ENCODE assay signal across 24 cellular contexts in the genomic region with DNA sequence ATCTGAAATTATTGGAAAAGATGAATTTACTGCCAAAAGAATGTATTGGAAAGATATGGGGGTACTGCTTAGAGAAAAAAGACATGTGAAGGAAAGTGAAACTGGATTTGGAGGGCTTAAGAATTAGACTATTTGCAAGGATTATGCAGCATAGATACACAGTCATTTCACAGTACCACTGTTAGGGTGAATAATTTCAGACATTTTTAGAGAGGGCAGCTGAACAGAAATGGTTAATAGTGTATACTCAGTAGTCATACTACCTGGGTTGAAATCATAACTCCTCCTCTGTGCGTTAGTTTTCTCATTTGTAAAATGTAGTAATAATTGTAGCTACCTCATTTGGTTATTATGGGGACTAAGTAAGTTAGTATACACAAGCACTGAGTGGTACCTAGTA.
DNase-seq lines count a peak whose midpoint lies in the region; ATAC-seq lines count a peak whose summit lies in the region.
"Had no signal": no experiment of that assay in that cellular context is flagged by ENCODE, and none has a peak within 500 bp of the region (broad histone marks: within the 10 kb centered on the region; RNA-seq: fewer than 3 reads in every experiment).

No MANE protein-coding gene starts in this region.

- H3K4me1 Mint-ChIP-seq in stimulated activated effector memory CD8-positive, alpha-beta T cell treated with anti-CD3 and anti-CD28 coated beads, Interleukin-12 subunit alpha, Interleukin-12 subunit beta, amount 100 ng/mL, for 72 hours = no peaks in the 10 kb centered on the region
- H3K4me1 Mint-ChIP-seq: activated B cell treated with CpG ODN at 0.5 μM for 24 hours; CD8-positive, alpha-beta memory T cell had no signal

- H3K36me3 Mint-ChIP-seq in stimulated activated effector memory CD8-positive, alpha-beta T cell treated with anti-CD3 and anti-CD28 coated beads, Interleukin-12 subunit alpha, Interleukin-12 subunit beta, amount 100 ng/mL, for 72 hours = no peaks in the 10 kb centered on the region
- H3K36me3 Mint-ChIP-seq: CD8-positive, alpha-beta memory T cell had no signal

- peak; percentile 80 for ATAC-seq in GM18870 (IDR thresholded peaks at IDR 0.05; ENCODE audit: unreplicated experiment)
- ATAC-seq in GM19463 (IDR thresholded peaks at IDR 0.05; ENCODE audit: unreplicated experiment) = peak; percentile 60
- peak; percentile 78 for ATAC-seq in HG03175 (IDR thresholded peaks at IDR 0.05; ENCODE audit: unreplicated experiment)
- peak; percentile 79 for ATAC-seq in stimulated activated effector memory CD8-positive, alpha-beta T cell treated with anti-CD3 and anti-CD28 coated beads, Interleukin-12 subunit alpha, Interleukin-12 subunit beta, amount 100 ng/mL, for 72 hours
- no peak for ATAC-seq in GM18502 (IDR thresholded peaks at IDR 0.05; ENCODE audit: poor library complexity, unreplicated experiment)
- ATAC-seq: foreskin keratinocyte had no signal

- no peak for DNase-seq in stimulated activated effector memory CD8-positive, alpha-beta T cell treated with anti-CD3 and anti-CD28 coated beads, Interleukin-12 subunit alpha, Interleukin-12 subunit beta, amount 100 ng/mL, for 72 hours (ENCODE audit: low spot score in 2 of 2)
- no peak for DNase-seq in D341Med (ENCODE audit: low spot score)
- no peak for DNase-seq in iPS-NIHi7 (ENCODE audit: extremely low spot score)
- DNase-seq: activated B cell treated with CpG ODN at 0.5 μM for 24 hours; activated CD8-positive, alpha-beta memory T cell treated with anti-CD3 and anti-CD28 coated beads for 24 hours; AML-193; CD8-positive, alpha-beta memory T cell; cerebellar nuclear complex; DND-41; erythroblast; foreskin keratinocyte; hippocampal formation; kidney; NCI-H1092 treated with DMSO at 0.1 percent for 48 hours; NCI-H510A; stimulated activated CD4-positive, alpha-beta T cell treated with anti-CD3 and anti-CD28 coated beads, Interleukin-2, amount 100 ng/mL, for 24 hours; T-helper 9 cell; transverse colon had no signal

- no peaks in the 10 kb centered on the region for H3K9me3 Mint-ChIP-seq in stimulated activated effector memory CD8-positive, alpha-beta T cell treated with anti-CD3 and anti-CD28 coated beads, Interleukin-12 subunit alpha, Interleukin-12 subunit beta, amount 100 ng/mL, for 72 hours
- H3K9me3 Mint-ChIP-seq: activated B cell treated with CpG ODN at 0.5 μM for 24 hours; stimulated activated naive CD8-positive, alpha-beta T cell treated with anti-CD3 and anti-CD28 coated beads, Interleukin-15, Interleukin-2, amounts not matched to agents 100 ng/mL and 50 ng/mL, for 24 hours had no signal

- H3K27ac Mint-ChIP-seq in stimulated activated effector memory CD8-positive, alpha-beta T cell treated with anti-CD3 and anti-CD28 coated beads, Interleukin-12 subunit alpha, Interleukin-12 subunit beta, amount 100 ng/mL, for 72 hours = no peak overlapping the region
- H3K27ac Mint-ChIP-seq: activated B cell treated with CpG ODN at 0.5 μM for 24 hours; activated naive CD8-positive, alpha-beta T cell; CD8-positive, alpha-beta memory T cell; stimulated activated naive CD8-positive, alpha-beta T cell treated with anti-CD3 and anti-CD28 coated beads, Interleukin-15, Interleukin-2, amounts not matched to agents 100 ng/mL and 50 ng/mL, for 24 hours had no signal

- no peak overlapping the region for H3K4me3 Mint-ChIP-seq in stimulated activated effector memory CD8-positive, alpha-beta T cell treated with anti-CD3 and anti-CD28 coated beads, Interleukin-12 subunit alpha, Interleukin-12 subunit beta, amount 100 ng/mL, for 72 hours
- H3K4me3 Mint-ChIP-seq: activated B cell treated with CpG ODN at 0.5 μM for 24 hours; activated naive CD8-positive, alpha-beta T cell; CD8-positive, alpha-beta memory T cell; stimulated activated naive CD8-positive, alpha-beta T cell treated with anti-CD3 and anti-CD28 coated beads, Interleukin-15, Interleukin-2, amounts not matched to agents 100 ng/mL and 50 ng/mL, for 24 hours had no signal
